Comparison of ENCODE assay signal across 8 cellular contexts in genomic region chr12:99983721-99984258, GRCh38. TPM values are rescaled to one million over a fixed set of nuclear protein-coding genes. Genes with fewer than 3 reads are reported as not detected.
DNase-seq lines count a peak whose midpoint lies in the region; ATAC-seq, FAIRE-seq and TF ChIP-seq lines count a peak whose summit lies in the region.

No MANE protein-coding gene starts in this region.

- H3K27ac ChIP-seq in esophagus squamous epithelium, result peak overlapping the region; percentile 38 to 78 (median 76)
- no peak overlapping the region for H3K27ac ChIP-seq in pancreas

- peak overlapping the region; percentile 53 for H3K4me3 ChIP-seq in NT2/D1 (ENCODE audit: insufficient read length, low read depth)
- peak overlapping the region; percentile 44 to 72 (median 58) for H3K4me3 ChIP-seq in esophagus squamous epithelium
- peak overlapping the region; percentile 26 to 48 (median 36) for H3K4me3 ChIP-seq in pancreas

- WGBS in esophagus squamous epithelium, 2 donors, result 15 to 16% methylated on average over 14 of the region's 16 CpGs
- WGBS in pancreas, 2 donors, result 10 to 12% methylated on average over 16 of the region's 16 CpGs

- H3K36me3 ChIP-seq in NT2/D1 (ENCODE audit: insufficient read depth, insufficient read length, low read length) (no peaks in the 10 kb centered on the region), esophagus squamous epithelium (no peaks in the 10 kb centered on the region), pancreas (no peaks in the 10 kb centered on the region)

- TF ChIP-seq CTCF in esophagus squamous epithelium (IDR thresholded peaks at IDR 0.05) (no peak), pancreas (IDR thresholded peaks at IDR 0.05) (no peak)

- ATAC-seq in GM21528 (IDR thresholded peaks at IDR 0.05; ENCODE audit: low FRiP score, unreplicated experiment) (peak; percentile 4), pancreas (peak in 3 of 4 donors; percentile 15 to 39 (median 22)), GM18498 (IDR thresholded peaks at IDR 0.05; ENCODE audit: unreplicated experiment) (no peak), GM18517 (IDR thresholded peaks at IDR 0.05; ENCODE audit: unreplicated experiment) (no peak)

- TF ChIP-seq POLR2A in esophagus squamous epithelium (IDR thresholded peaks at IDR 0.05), result no peak

- H3K4me1 ChIP-seq in NT2/D1 (ENCODE audit: insufficient read depth, insufficient read length), result no peaks in the 10 kb centered on the region
- peaks cover 0 to 26% (median 0%) of the 10 kb centered on the region in 3 donors for H3K4me1 ChIP-seq in esophagus squamous epithelium
- no peaks in the 10 kb centered on the region for H3K4me1 ChIP-seq in pancreas

- no peak for DNase-seq in NT2/D1 (ENCODE audit: low read depth, low spot score)
- DNase-seq in esophagus squamous epithelium (lab: John Stamatoyannopoulos, UW), result no peak
- DNase-seq in pancreas, result no peak
- no peak for DNase-seq in T-helper 9 cell
- DNase-seq in activated CD8-positive, alpha-beta memory T cell treated with anti-CD3 and anti-CD28 coated beads, Interleukin-2, amount 50 U/mL, for 4 hours, result no peak

- peak overlapping the region; percentile 63 for H3K9ac ChIP-seq in NT2/D1 (ENCODE audit: insufficient read length, low read depth)

- peaks cover 36% of the 10 kb centered on the region for H3K27me3 ChIP-seq in NT2/D1 (ENCODE audit: insufficient read depth, insufficient read length)
- H3K27me3 ChIP-seq in esophagus squamous epithelium, result peaks cover 0 to 10% (median 0%) of the 10 kb centered on the region in 4 donors
- no peaks in the 10 kb centered on the region for H3K27me3 ChIP-seq in pancreas

- FAIRE-seq in pancreas (lab: Jason Lieb, UNC), result no peak

- intact Hi-C loops in esophagus squamous epithelium (cut with DNase I) (no loop called here), pancreas (cut with DNase I) (no loop called here)

- H3K9me3 ChIP-seq in NT2/D1 (ENCODE audit: insufficient read depth, low read length) (no peaks in the 10 kb centered on the region), esophagus squamous epithelium (no peaks in the 10 kb centered on the region), pancreas (no peaks in the 10 kb centered on the region)

RNA-seq across cellular contexts. Expression of gene ANKS1B, which starts 0.9 kb away (rescaled TPM):
- 10 to 100 TPM in 2 of 4 donors, 1 to 10 TPM in 2; 1.6 to 15.8 (median 8.1) TPM for total RNA-seq in esophagus squamous epithelium
- total RNA-seq in pancreas, result 1 to 10 TPM; 1.5 to 3.2 (median 2.0) TPM
- polyA plus RNA-seq in pancreas, result 1 to 10 TPM in 1 of 2 donors, under 1 TPM in 1; 0.49 to 2.1 TPM

Comparison
In these comparisons a context has a peak if more than half of its experiments do, and no peak if none do; other contexts are left out.
1. ATAC-seq: peak in GM21528 (single experiment) and pancreas (3 of 4); none in GM18498 (single experiment) and GM18517 (single experiment).
2. H3K27ac ChIP-seq: peak in esophagus squamous epithelium (4 of 4); none in pancreas (0 of 4).
3. Peak in every context shown above with its lines, with median percentiles within 50 percentile points of each other: H3K4me3 ChIP-seq.